In genomic region chr17:633641-634091, GRCh38 we compare ENCODE assay signal across 14 cellular contexts.
DNase-seq lines count a peak whose midpoint lies in the region; ATAC-seq, FAIRE-seq and TF ChIP-seq lines count a peak whose summit lies in the region.
"Had no signal": no experiment of that assay in that cellular context is flagged by ENCODE, and none has a peak within 500 bp of the region (broad histone marks: within the 10 kb centered on the region; RNA-seq: fewer than 3 reads in every experiment).

No MANE protein-coding gene starts in this region.

- POLR2A ChIA-PET in HEK293 (lab: Yijun Ruan, JAX), result no interaction called here
- POLR2A ChIA-PET in endothelial cell of umbilical vein (lab: Charles Lee), result no interaction called here

- 71 to 72% methylated on average over 6 to 8 of the region's 8 CpGs for WGBS in mesodermal cell (ENCODE audit: insufficient coverage in 2 of 2), 2 experiments
- 54% methylated on average over 8 of the region's 8 CpGs for WGBS in suprapubic skin

- H3K27me3 Mint-ChIP-seq in stimulated activated memory B cell treated with anti-CD40 and anti-IgM and Interleukin-4, amounts not matched to agents 10 μg/mL and 1 μg/mL and 100 μg/mL, for 72 hours, result no peaks in the 10 kb centered on the region
- H3K27me3 Mint-ChIP-seq: activated naive CD8-positive, alpha-beta T cell treated with anti-CD3 and anti-CD28 coated beads, Interleukin-2, amount 50 U/mL, for 24 hours; CD4-positive, alpha-beta T cell had no signal

- no peak for ATAC-seq in stimulated activated memory B cell treated with anti-CD40 and anti-IgM and Interleukin-4, amounts not matched to agents 10 μg/mL and 1 μg/mL and 100 μg/mL, for 72 hours
- ATAC-seq: activated naive CD8-positive, alpha-beta T cell treated with anti-CD3 and anti-CD28 coated beads, Interleukin-2, amount 50 U/mL, for 24 hours had no signal

- peak; percentile 78 for DNase-seq in endothelial cell of umbilical vein (ENCODE audit: low read depth, low spot score)
- no peak for DNase-seq in suprapubic skin (ENCODE audit: low spot score in 2 of 2)
- no peak for DNase-seq in SW 1271 (lab: John Stamatoyannopoulos, UW)
- no peak for DNase-seq in KG1 (lab: John Stamatoyannopoulos, UW)
- no peak for DNase-seq in stimulated activated CD4-positive, alpha-beta T cell treated with anti-CD3 and anti-CD28 coated beads, Interleukin-4, amount 100 ng/mL, for 24 hours
- DNase-seq: activated naive CD8-positive, alpha-beta T cell treated with anti-CD3 and anti-CD28 coated beads, Interleukin-2, amount 50 U/mL, for 24 hours; CD4-positive, alpha-beta T cell; H7; NCI-H2107 had no signal

- peaks cover 21 to 29% of the 10 kb centered on the region in 2 experiments for H3K36me3 ChIP-seq in HEK293 (ENCODE audit: control insufficient read depth in 2 of 2, insufficient read depth in 1 of 2, low read length in 2 of 2)
- H3K36me3 ChIP-seq in endothelial cell of umbilical vein (ENCODE audit: control insufficient read depth in 2 of 2, extremely low read depth in 1 of 2, insufficient read depth in 2 of 2, low read length in 2 of 2), result peaks cover 0 to 4% of the 10 kb centered on the region in 2 experiments
- H3K36me3 ChIP-seq in mesodermal cell (ENCODE audit: control insufficient read depth, insufficient read depth, low read length), result peaks cover 30% of the 10 kb centered on the region
- peaks cover 26% of the 10 kb centered on the region for H3K36me3 ChIP-seq in suprapubic skin
- H3K36me3 ChIP-seq: ovary had no signal

- H3K4me3 ChIP-seq in HEK293 (ENCODE audit: low read depth, low read length) (no peak overlapping the region), endothelial cell of umbilical vein (replicated peaks in 1 of 3; ENCODE audit: insufficient read depth in 1 of 3, low read depth in 1 of 3, low read length in 3 of 3) (no peak overlapping the region), mesodermal cell (ENCODE audit: extremely low read depth, insufficient read depth, low read length, poor library complexity, severe bottlenecking) (no peak overlapping the region), suprapubic skin (no peak overlapping the region)
- H3K4me3 ChIP-seq: ovary had no signal

- H3K36me3 Mint-ChIP-seq in stimulated activated memory B cell treated with anti-CD40 and anti-IgM and Interleukin-4, amounts not matched to agents 10 μg/mL and 1 μg/mL and 100 μg/mL, for 72 hours, result peaks cover 42% of the 10 kb centered on the region

- H3K4me3 Mint-ChIP-seq in stimulated activated memory B cell treated with anti-CD40 and anti-IgM and Interleukin-4, amounts not matched to agents 10 μg/mL and 1 μg/mL and 100 μg/mL, for 72 hours, result no peak overlapping the region
- H3K4me3 Mint-ChIP-seq: activated naive CD8-positive, alpha-beta T cell treated with anti-CD3 and anti-CD28 coated beads, Interleukin-2, amount 50 U/mL, for 24 hours; CD4-positive, alpha-beta T cell had no signal

- intact Hi-C loops in endothelial cell of umbilical vein (cut with micrococcal nuclease), result no loop called here

- H3K4me2 ChIP-seq in endothelial cell of umbilical vein (ENCODE audit: insufficient read depth, low read length), result no peak overlapping the region
- H3K4me2 ChIP-seq: KMS-11 had no signal

- H3K27ac Mint-ChIP-seq in stimulated activated memory B cell treated with anti-CD40 and anti-IgM and Interleukin-4, amounts not matched to agents 10 μg/mL and 1 μg/mL and 100 μg/mL, for 72 hours, result no peak overlapping the region
- H3K27ac Mint-ChIP-seq: activated naive CD8-positive, alpha-beta T cell treated with anti-CD3 and anti-CD28 coated beads, Interleukin-2, amount 50 U/mL, for 24 hours; CD4-positive, alpha-beta T cell had no signal

- no peak overlapping the region for H3K27ac ChIP-seq in HEK293 (ENCODE audit: extremely low read depth, low read depth, low read length)
- peak overlapping the region; percentile 71 for H3K27ac ChIP-seq in endothelial cell of umbilical vein (ENCODE audit: insufficient read depth, low read depth, low read length)
- peak overlapping the region; percentile 65 for H3K27ac ChIP-seq in mesodermal cell (ENCODE audit: low read depth, low read length, severe bottlenecking)
- H3K27ac ChIP-seq in suprapubic skin, result peak overlapping the region; percentile 41
- H3K27ac ChIP-seq: KMS-11, ovary had no signal

- TF ChIP-seq CTCF in HEK293 (tag by site-specific recombination; IDR thresholded peaks at IDR 0.05) (no peak), endothelial cell of umbilical vein (IDR thresholded peaks at IDR 0.05; ENCODE audit: extremely low read depth in 1 of 2, insufficient read depth in 1 of 2, low read depth in 1 of 2, low read length in 2 of 2) (peak in 1 of 2 donors; percentile 16), suprapubic skin (IDR thresholded peaks at IDR 0.05) (no peak)

- no peak for TF ChIP-seq POLR2A in endothelial cell of umbilical vein (IDR thresholded peaks at IDR 0.05; ENCODE audit: low read depth, low read length)
- no peak for TF ChIP-seq POLR2A in suprapubic skin (IDR thresholded peaks at IDR 0.05)

- H4K20me1 ChIP-seq in endothelial cell of umbilical vein (replicated peaks; ENCODE audit: control insufficient read depth, extremely low read depth, insufficient read depth, low read length), result no peaks in the 10 kb centered on the region

- peak overlapping the region; percentile 47 for H3K9ac ChIP-seq in endothelial cell of umbilical vein (replicated peaks; ENCODE audit: extremely low read depth, insufficient read depth, low read length)
- H3K9ac ChIP-seq: KMS-11 had no signal

- TF ChIP-seq EP300 in suprapubic skin (IDR thresholded peaks at IDR 0.05), result no peak

- H2AFZ ChIP-seq in endothelial cell of umbilical vein (ENCODE audit: low read depth, low read length), result no peak overlapping the region

- no peaks in the 10 kb centered on the region for H3K9me1 ChIP-seq in endothelial cell of umbilical vein (replicated peaks; ENCODE audit: control insufficient read depth, extremely low read depth, insufficient read depth, low read length)

- BruUV-seq in endothelial cell of umbilical vein (replicated peaks; lab: Mats Ljungman, UMichigan), result no TSS peak

- H3K9me3 Mint-ChIP-seq in stimulated activated memory B cell treated with anti-CD40 and anti-IgM and Interleukin-4, amounts not matched to agents 10 μg/mL and 1 μg/mL and 100 μg/mL, for 72 hours, result peaks cover 5% of the 10 kb centered on the region
- H3K9me3 Mint-ChIP-seq: CD4-positive, alpha-beta T cell had no signal

- H3K4me1 ChIP-seq in HEK293 (ENCODE audit: control insufficient read depth, insufficient read depth, low read length) (no peaks in the 10 kb centered on the region), endothelial cell of umbilical vein (ENCODE audit: control insufficient read depth, extremely low read depth, insufficient read depth, low read length) (peaks cover 11% of the 10 kb centered on the region), mesodermal cell (ENCODE audit: control insufficient read depth, insufficient read depth, low read length, poor library complexity, severe bottlenecking) (no peaks in the 10 kb centered on the region), suprapubic skin (peaks cover 12% of the 10 kb centered on the region)

- H3K9me3 ChIP-seq in HEK293 (ENCODE audit: control insufficient read depth, insufficient read depth, low read depth, low read length), result no peaks in the 10 kb centered on the region
- H3K9me3 ChIP-seq in endothelial cell of umbilical vein (replicated peaks; ENCODE audit: control insufficient read depth, insufficient read depth, low read length), result no peaks in the 10 kb centered on the region
- no peaks in the 10 kb centered on the region for H3K9me3 ChIP-seq in mesodermal cell (ENCODE audit: control insufficient read depth, low read length)
- H3K9me3 ChIP-seq in suprapubic skin, result no peaks in the 10 kb centered on the region
- H3K9me3 ChIP-seq: ovary had no signal

- FAIRE-seq in endothelial cell of umbilical vein (lab: Jason Lieb, UNC), result peak; percentile 66

- CTCF ChIA-PET in HEK293 (lab: Yijun Ruan, JAX), result no interaction called here
- CTCF ChIA-PET in endothelial cell of umbilical vein (lab: Charles Lee), result interaction anchor here (0.6 to 2.1 kb wide), 7 partner anchors 11 to 221 kb away, joined by 3 to 12 read pairs (median 5); partner anchors contain the start of gene VPS53

- H3K79me2 ChIP-seq in endothelial cell of umbilical vein (ENCODE audit: control insufficient read depth, insufficient read depth, low read length), result no peaks in the 10 kb centered on the region

- H3K27me3 ChIP-seq in endothelial cell of umbilical vein (ENCODE audit: control insufficient read depth in 2 of 2, insufficient read depth in 2 of 2, low read length in 2 of 2), result no peaks in the 10 kb centered on the region
- H3K27me3 ChIP-seq in suprapubic skin, result no peaks in the 10 kb centered on the region
- H3K27me3 ChIP-seq: ovary had no signal

- dilution Hi-C loops in endothelial cell of umbilical vein (cut with MboI; ENCODE audit: extremely low pct_ligation_motif_present, low sequenced_read_pairs), result no loop called here

- H3K4me1 Mint-ChIP-seq in stimulated activated memory B cell treated with anti-CD40 and anti-IgM and Interleukin-4, amounts not matched to agents 10 μg/mL and 1 μg/mL and 100 μg/mL, for 72 hours, result no peaks in the 10 kb centered on the region
- H3K4me1 Mint-ChIP-seq: activated naive CD8-positive, alpha-beta T cell treated with anti-CD3 and anti-CD28 coated beads, Interleukin-2, amount 50 U/mL, for 24 hours had no signal

TF ChIP-seq in endothelial cell of umbilical vein, 7 proteins besides CTCF, POLR2A, EP300 and RAD21:
- no peak for TF ChIP-seq JUN (IDR thresholded peaks at IDR 0.05; ENCODE audit: borderline replicate concordance, insufficient read depth, insufficient read length, low read depth)
- TF ChIP-seq FOS (IDR thresholded peaks at IDR 0.05; ENCODE audit: borderline replicate concordance, insufficient read depth, low read length), result no peak
- no peak for TF ChIP-seq POLR2AphosphoS5 (IDR thresholded peaks at IDR 0.05; ENCODE audit: insufficient read depth, low read depth, low read length)
- TF ChIP-seq MYC (IDR thresholded peaks at IDR 0.05; ENCODE audit: low read depth, low read length), result no peak
- no peak for TF ChIP-seq MAX (IDR thresholded peaks at IDR 0.05; ENCODE audit: insufficient read depth, insufficient read length)
- TF ChIP-seq EZH2 (IDR thresholded peaks at IDR 0.05; ENCODE audit: borderline replicate concordance, low read depth, low read length, severe bottlenecking), result no peak
- TF ChIP-seq GATA2 (IDR thresholded peaks at IDR 0.05; ENCODE audit: insufficient read depth, insufficient read length, low read depth, low read length), result no peak
